8 cellular contexts compared by ENCODE assay signal in genomic region chr1:15430787-15431570, GRCh38. TPM values are rescaled to one million over a fixed set of nuclear protein-coding genes. Genes with fewer than 3 reads are reported as not detected.
DNase-seq lines count a peak whose midpoint lies in the region; ATAC-seq, FAIRE-seq and TF ChIP-seq lines count a peak whose summit lies in the region.

No MANE protein-coding gene starts in this region.

- ATAC-seq in gastroesophageal sphincter: peak; percentile 48
- ATAC-seq in HG02759 (IDR thresholded peaks at IDR 0.05; ENCODE audit: unreplicated experiment): no peak

- in situ Hi-C loops in GM13977 (cut with MboI; ENCODE audit: low pct_unique_long_range_greater_than_20kb, low sequenced_read_pairs, unreplicated experiment): no loop called here

- peaks cover 0 to 23% (median 5%) of the 10 kb centered on the region in 3 donors for H3K4me1 ChIP-seq in gastroesophageal sphincter
- no peaks in the 10 kb centered on the region for H3K4me1 ChIP-seq in parathyroid adenoma

- no peak for TF ChIP-seq POLR2A in gastroesophageal sphincter (IDR thresholded peaks at IDR 0.05)

- H3K27ac ChIP-seq in gastroesophageal sphincter (no peak overlapping the region), parathyroid adenoma (no peak overlapping the region)

- H3K4me3 Mint-ChIP-seq in activated T-helper 2 cell treated with anti-CD3 and anti-CD28 coated beads, Interferon-gamma antibody, Interleukin-2, Interleukin-4, amounts not matched to agents 10 μg/mL and 5 μg/mL and 100 μg/mL, durations not matched to agents 14 hours and 24 hours and 36 hours (ENCODE audit: low read depth): no peak overlapping the region

- TF ChIP-seq CTCF in GM13977 (IDR thresholded peaks at IDR 0.05; ENCODE audit: extremely low read depth, insufficient read depth, missing control alignments): peak; percentile 92
- peak in 3 of 4 experiments; percentile 92 to 96 (median 94) for TF ChIP-seq CTCF in gastroesophageal sphincter (IDR thresholded peaks at IDR 0.05)
- TF ChIP-seq CTCF in parathyroid adenoma (IDR thresholded peaks at IDR 0.05): peak; percentile 86

- H3K9me3 ChIP-seq in gastroesophageal sphincter (no peaks in the 10 kb centered on the region), parathyroid adenoma (ENCODE audit: control insufficient read depth, low read length) (no peaks in the 10 kb centered on the region)

- H2AFZ ChIP-seq in parathyroid adenoma: no peak overlapping the region

- FAIRE-seq in urothelium cell line (lab: Jason Lieb, UNC): no peak

- peak; percentile 80 for DNase-seq in AG08395 (ENCODE audit: low spot score)
- peak; percentile 89 for DNase-seq in GM13977 (ENCODE audit: low spot score)
- DNase-seq in OCI-M1 (lab: John Stamatoyannopoulos, UW): peak; percentile 78
- DNase-seq in activated T-helper 2 cell treated with anti-CD3 and anti-CD28 coated beads, Interferon-gamma antibody, Interleukin-2, Interleukin-4, amounts not matched to agents 10 μg/mL and 5 μg/mL and 100 μg/mL, durations not matched to agents 14 hours and 24 hours and 36 hours (ENCODE audit: low spot score): peak; percentile 57
- DNase-seq in urothelium cell line (ENCODE audit: low spot score): peak; percentile 76

- intact Hi-C loops in activated T-helper 2 cell treated with anti-CD3 and anti-CD28 coated beads, Interferon-gamma antibody, Interleukin-2, Interleukin-4, amounts not matched to agents 10 μg/mL and 5 μg/mL and 100 μg/mL, durations not matched to agents 14 hours and 24 hours and 36 hours (cut with micrococcal nuclease): loop anchor here (1.0 to 2.0 kb wide), 2 partner anchors 46 to 108 kb away; no protein-coding TSS in a partner anchor

- peaks cover 23% of the 10 kb centered on the region for H3K36me3 Mint-ChIP-seq in activated T-helper 2 cell treated with anti-CD3 and anti-CD28 coated beads, Interferon-gamma antibody, Interleukin-2, Interleukin-4, amounts not matched to agents 10 μg/mL and 5 μg/mL and 100 μg/mL, durations not matched to agents 14 hours and 24 hours and 36 hours (ENCODE audit: low read depth)

- H3K9me3 Mint-ChIP-seq in activated T-helper 2 cell treated with anti-CD3 and anti-CD28 coated beads, Interferon-gamma antibody, Interleukin-2, Interleukin-4, amounts not matched to agents 10 μg/mL and 5 μg/mL and 100 μg/mL, durations not matched to agents 14 hours and 24 hours and 36 hours: no peaks in the 10 kb centered on the region

- H3K36me3 ChIP-seq in gastroesophageal sphincter (peaks cover 0 to 40% of the 10 kb centered on the region in 2 donors), parathyroid adenoma (ENCODE audit: control insufficient read depth, insufficient read depth, low read length) (no peaks in the 10 kb centered on the region)

- 30 to 87% methylated on average over 4 to 7 of the region's 19 CpGs for WGBS in gastroesophageal sphincter (ENCODE audit: low coverage in 1 of 2), 2 donors

- no peaks in the 10 kb centered on the region for H3K27me3 Mint-ChIP-seq in activated T-helper 2 cell treated with anti-CD3 and anti-CD28 coated beads, Interferon-gamma antibody, Interleukin-2, Interleukin-4, amounts not matched to agents 10 μg/mL and 5 μg/mL and 100 μg/mL, durations not matched to agents 14 hours and 24 hours and 36 hours (ENCODE audit: low read depth)

- H3K27me3 ChIP-seq in gastroesophageal sphincter: no peaks in the 10 kb centered on the region
- no peaks in the 10 kb centered on the region for H3K27me3 ChIP-seq in parathyroid adenoma (ENCODE audit: control insufficient read depth, insufficient read depth, low read length)

- peaks cover 6% of the 10 kb centered on the region for H3K4me1 Mint-ChIP-seq in activated T-helper 2 cell treated with anti-CD3 and anti-CD28 coated beads, Interferon-gamma antibody, Interleukin-2, Interleukin-4, amounts not matched to agents 10 μg/mL and 5 μg/mL and 100 μg/mL, durations not matched to agents 14 hours and 24 hours and 36 hours (ENCODE audit: low read depth)

- no peak overlapping the region for H3K4me2 ChIP-seq in parathyroid adenoma (ENCODE audit: low read length)

- no peaks in the 10 kb centered on the region for H3K79me2 ChIP-seq in parathyroid adenoma

- H3K27ac Mint-ChIP-seq in activated T-helper 2 cell treated with anti-CD3 and anti-CD28 coated beads, Interferon-gamma antibody, Interleukin-2, Interleukin-4, amounts not matched to agents 10 μg/mL and 5 μg/mL and 100 μg/mL, durations not matched to agents 14 hours and 24 hours and 36 hours: no peak overlapping the region

- H3K9ac ChIP-seq in parathyroid adenoma: no peak overlapping the region

- no peak for TF ChIP-seq EP300 in gastroesophageal sphincter (IDR thresholded peaks at IDR 0.05)

- H3K4me3 ChIP-seq in gastroesophageal sphincter (no peak overlapping the region), parathyroid adenoma (ENCODE audit: low read depth, low read length) (no peak overlapping the region)

RNA-seq across cellular contexts. Expression of gene CTRC, which starts 7.3 kb away (rescaled TPM):
- 0.34 and 0.64 TPM in 2 replicates for total RNA-seq in activated T-helper 2 cell treated with anti-CD3 and anti-CD28 coated beads, Interferon-gamma antibody, Interleukin-2, Interleukin-4, amounts not matched to agents 10 μg/mL and 5 μg/mL and 100 μg/mL, durations not matched to agents 14 hours and 24 hours and 36 hours
- total RNA-seq in gastroesophageal sphincter: not detected

RNA-seq across cellular contexts. Expression of gene EFHD2, which starts 21.3 kb away (rescaled TPM):
- total RNA-seq in activated T-helper 2 cell treated with anti-CD3 and anti-CD28 coated beads, Interferon-gamma antibody, Interleukin-2, Interleukin-4, amounts not matched to agents 10 μg/mL and 5 μg/mL and 100 μg/mL, durations not matched to agents 14 hours and 24 hours and 36 hours: 82.4 and 85.2 TPM in 2 replicates
- 10 to 100 TPM; 26.3 to 60.7 (median 53.7) TPM for total RNA-seq in gastroesophageal sphincter

RNA-seq across cellular contexts. Expression of gene CELA2A, which starts 25.6 kb away (rescaled TPM):
- total RNA-seq in activated T-helper 2 cell treated with anti-CD3 and anti-CD28 coated beads, Interferon-gamma antibody, Interleukin-2, Interleukin-4, amounts not matched to agents 10 μg/mL and 5 μg/mL and 100 μg/mL, durations not matched to agents 14 hours and 24 hours and 36 hours: not detected in 2 replicates
- not detected for total RNA-seq in gastroesophageal sphincter

RNA-seq across cellular contexts. Expression of gene CELA2B, which starts 44.9 kb away (rescaled TPM):
- not detected in 2 replicates for total RNA-seq in activated T-helper 2 cell treated with anti-CD3 and anti-CD28 coated beads, Interferon-gamma antibody, Interleukin-2, Interleukin-4, amounts not matched to agents 10 μg/mL and 5 μg/mL and 100 μg/mL, durations not matched to agents 14 hours and 24 hours and 36 hours
- not detected for total RNA-seq in gastroesophageal sphincter
